ENCODE assay signal across 1 cellular context in the genomic region with DNA sequence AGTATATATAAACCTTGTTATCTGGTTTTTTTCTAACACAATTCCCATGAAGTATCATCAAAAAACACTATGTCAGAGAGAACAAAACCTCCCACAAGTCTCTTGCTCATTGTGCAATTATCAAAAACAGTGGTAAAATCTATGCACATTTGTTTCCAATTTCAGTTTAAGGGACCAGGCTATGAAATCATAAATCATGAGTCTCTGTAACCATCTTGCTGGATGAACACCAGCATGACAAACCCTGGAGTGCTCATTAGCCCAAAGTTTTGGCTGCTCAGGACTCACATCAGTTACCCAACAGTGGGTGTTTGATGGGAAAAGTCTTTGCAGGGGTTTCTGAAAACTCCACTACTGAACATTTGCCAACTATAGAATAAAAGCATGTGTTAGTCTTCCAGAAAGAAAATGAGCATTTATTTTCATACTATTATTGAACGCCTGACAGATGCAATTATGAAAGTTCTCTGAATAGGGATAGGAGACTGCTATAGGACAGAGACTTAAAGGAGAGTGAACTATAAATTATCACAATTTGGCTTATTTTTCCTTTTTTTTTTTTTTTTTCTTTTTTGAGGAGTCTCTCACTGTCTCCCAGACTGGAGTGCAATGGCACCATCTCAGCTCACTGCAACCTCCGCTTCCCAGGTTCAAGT.
TF ChIP-seq lines count a peak whose summit lies in the region.

No MANE protein-coding gene starts in this region.

TF ChIP-seq in K562, 482 proteins besides CTCF, POLR2A, EP300 and RAD21 (continued from another document):
- TF ChIP-seq, protein P1, sequence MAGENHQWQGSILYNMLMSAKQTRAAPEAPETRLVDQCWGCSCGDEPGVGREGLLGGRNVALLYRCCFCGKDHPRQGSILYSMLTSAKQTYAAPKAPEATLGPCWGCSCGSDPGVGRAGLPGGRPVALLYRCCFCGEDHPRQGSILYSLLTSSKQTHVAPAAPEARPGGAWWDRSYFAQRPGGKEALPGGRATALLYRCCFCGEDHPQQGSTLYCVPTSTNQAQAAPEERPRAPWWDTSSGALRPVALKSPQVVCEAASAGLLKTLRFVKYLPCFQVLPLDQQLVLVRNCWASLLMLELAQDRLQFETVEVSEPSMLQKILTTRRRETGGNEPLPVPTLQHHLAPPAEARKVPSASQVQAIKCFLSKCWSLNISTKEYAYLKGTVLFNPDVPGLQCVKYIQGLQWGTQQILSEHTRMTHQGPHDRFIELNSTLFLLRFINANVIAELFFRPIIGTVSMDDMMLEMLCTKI (IDR thresholded peaks at IDR 0.05; ENCODE audit: partially characterized antibody) = no peak
- TF ChIP-seq, protein P2, sequence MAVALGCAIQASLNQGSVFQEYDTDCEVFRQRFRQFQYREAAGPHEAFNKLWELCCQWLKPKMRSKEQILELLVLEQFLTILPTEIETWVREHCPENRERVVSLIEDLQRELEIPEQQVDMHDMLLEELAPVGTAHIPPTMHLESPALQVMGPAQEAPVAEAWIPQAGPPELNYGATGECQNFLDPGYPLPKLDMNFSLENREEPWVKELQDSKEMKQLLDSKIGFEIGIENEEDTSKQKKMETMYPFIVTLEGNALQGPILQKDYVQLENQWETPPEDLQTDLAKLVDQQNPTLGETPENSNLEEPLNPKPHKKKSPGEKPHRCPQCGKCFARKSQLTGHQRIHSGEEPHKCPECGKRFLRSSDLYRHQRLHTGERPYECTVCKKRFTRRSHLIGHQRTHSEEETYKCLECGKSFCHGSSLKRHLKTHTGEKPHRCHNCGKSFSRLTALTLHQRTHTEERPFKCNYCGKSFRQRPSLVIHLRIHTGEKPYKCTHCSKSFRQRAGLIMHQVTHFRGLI (CRISPR knock-in tag; IDR thresholded peaks at IDR 0.05) = no peak
- TF ChIP-seq, protein P3, sequence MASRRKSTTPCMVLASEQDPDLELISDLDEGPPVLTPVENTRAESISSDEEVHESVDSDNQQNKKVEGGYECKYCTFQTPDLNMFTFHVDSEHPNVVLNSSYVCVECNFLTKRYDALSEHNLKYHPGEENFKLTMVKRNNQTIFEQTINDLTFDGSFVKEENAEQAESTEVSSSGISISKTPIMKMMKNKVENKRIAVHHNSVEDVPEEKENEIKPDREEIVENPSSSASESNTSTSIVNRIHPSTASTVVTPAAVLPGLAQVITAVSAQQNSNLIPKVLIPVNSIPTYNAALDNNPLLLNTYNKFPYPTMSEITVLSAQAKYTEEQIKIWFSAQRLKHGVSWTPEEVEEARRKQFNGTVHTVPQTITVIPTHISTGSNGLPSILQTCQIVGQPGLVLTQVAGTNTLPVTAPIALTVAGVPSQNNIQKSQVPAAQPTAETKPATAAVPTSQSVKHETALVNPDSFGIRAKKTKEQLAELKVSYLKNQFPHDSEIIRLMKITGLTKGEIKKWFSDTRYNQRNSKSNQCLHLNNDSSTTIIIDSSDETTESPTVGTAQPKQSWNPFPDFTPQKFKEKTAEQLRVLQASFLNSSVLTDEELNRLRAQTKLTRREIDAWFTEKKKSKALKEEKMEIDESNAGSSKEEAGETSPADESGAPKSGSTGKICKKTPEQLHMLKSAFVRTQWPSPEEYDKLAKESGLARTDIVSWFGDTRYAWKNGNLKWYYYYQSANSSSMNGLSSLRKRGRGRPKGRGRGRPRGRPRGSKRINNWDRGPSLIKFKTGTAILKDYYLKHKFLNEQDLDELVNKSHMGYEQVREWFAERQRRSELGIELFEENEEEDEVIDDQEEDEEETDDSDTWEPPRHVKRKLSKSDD (conservative IDR thresholded peaks at IDR 0.05; ENCODE audit: low read length) = no peak
- TF ChIP-seq CBFA2T3 (IDR thresholded peaks at IDR 0.05) (no peak), MAFF (IDR thresholded peaks at IDR 0.05; ENCODE audit: low read length) (no peak), ZNF224 (CRISPR knock-in tag; IDR thresholded peaks at IDR 0.05) (no peak), FOXA1 (IDR thresholded peaks at IDR 0.05; ENCODE audit: borderline replicate concordance) (no peak), RBM25 (IDR thresholded peaks at IDR 0.05; ENCODE audit: low read depth, low read length, severe bottlenecking) (no peak), HDAC8 (tag; IDR thresholded peaks at IDR 0.05) (no peak), SIN3A (IDR thresholded peaks at IDR 0.05; ENCODE audit: borderline replicate concordance in 2 of 2, control insufficient read depth in 1 of 2, low read depth in 2 of 2, low read length in 2 of 2) (no peak), ZSCAN32 (CRISPR knock-in tag; IDR thresholded peaks at IDR 0.05) (no peak), TAF9B (IDR thresholded peaks at IDR 0.05; ENCODE audit: partially characterized antibody) (no peak)
